Comparison of ENCODE assay signal across 8 cellular contexts in the genomic region with DNA sequence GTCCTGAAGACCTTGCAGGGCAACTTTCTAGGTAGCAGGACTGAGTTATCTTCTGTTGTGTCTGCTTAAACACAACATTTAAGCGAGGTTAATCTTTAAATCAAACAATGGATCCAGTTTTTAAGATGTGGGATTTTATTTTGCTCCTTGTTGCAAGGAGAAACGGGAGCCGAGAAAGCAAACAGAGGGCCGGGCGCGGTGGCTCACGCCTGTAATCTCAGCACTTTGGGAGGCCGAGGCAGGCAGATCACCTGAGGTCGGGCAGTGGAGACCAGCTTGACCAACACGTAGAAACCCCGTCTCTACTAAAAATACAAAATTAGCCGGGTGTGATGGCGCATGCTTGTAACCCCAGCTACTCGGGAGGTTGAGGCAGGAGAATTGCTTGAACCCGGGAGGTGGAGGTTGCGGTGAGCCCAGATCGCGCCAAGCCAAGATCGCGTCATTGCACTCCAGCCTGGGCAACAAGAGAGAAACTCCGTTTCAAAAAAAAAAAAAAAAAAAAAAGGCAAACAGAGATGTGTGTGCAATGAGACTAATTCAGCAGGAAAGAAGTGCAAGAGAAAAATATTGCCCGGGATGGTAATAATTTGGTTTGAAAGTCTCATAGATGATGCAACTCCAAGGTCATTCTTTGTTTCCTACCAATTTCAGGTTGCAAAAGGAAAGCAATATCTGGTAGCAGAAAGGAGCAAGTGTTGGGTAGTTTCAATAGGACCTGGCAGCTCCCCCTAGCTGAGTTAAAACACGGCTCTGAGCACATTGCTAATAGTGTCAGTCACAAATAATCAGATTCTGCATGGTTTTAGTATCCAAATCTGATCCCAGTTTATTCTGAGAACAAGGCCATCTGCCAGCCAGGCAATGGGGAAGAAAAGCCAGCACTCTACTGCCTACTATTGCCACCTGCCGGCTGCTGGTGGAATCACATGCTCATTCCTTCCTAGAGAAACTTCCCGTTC.
A peak's percentile ranks its signal among the peaks of the same experiment; 100 is the strongest.
DNase-seq lines count a peak whose midpoint lies in the region; ATAC-seq and TF ChIP-seq lines count a peak whose summit lies in the region.

No MANE protein-coding gene starts in this region.

- H3K4me3 Mint-ChIP-seq in activated T-cell treated with anti-CD3 and anti-CD28 coated beads, Interleukin-2, amount 50 U/mL, for 4 hours: no peak overlapping the region
- no peak overlapping the region for H3K4me3 Mint-ChIP-seq in nephron progenitor cell
- no peak overlapping the region for H3K4me3 Mint-ChIP-seq in stimulated activated naive CD8-positive, alpha-beta T cell treated with anti-CD3 and anti-CD28 coated beads, Interleukin-15, amount 100 ng/mL, for 72 hours

- H3K4me3 ChIP-seq in BJ (ENCODE audit: low read depth, low read length): no peak overlapping the region
- no peak overlapping the region for H3K4me3 ChIP-seq in PC-3 (ENCODE audit: low read length)
- H3K4me3 ChIP-seq in fibroblast of mammary gland (ENCODE audit: control insufficient read depth, low read depth, low read length): no peak overlapping the region

- H3K9me3 Mint-ChIP-seq in activated T-cell treated with anti-CD3 and anti-CD28 coated beads, Interleukin-2, amount 50 U/mL, for 4 hours: no peaks in the 10 kb centered on the region
- no peaks in the 10 kb centered on the region for H3K9me3 Mint-ChIP-seq in nephron progenitor cell
- no peaks in the 10 kb centered on the region for H3K9me3 Mint-ChIP-seq in stimulated activated naive CD8-positive, alpha-beta T cell treated with anti-CD3 and anti-CD28 coated beads, Interleukin-15, amount 100 ng/mL, for 72 hours

- H3K4me1 Mint-ChIP-seq in activated T-cell treated with anti-CD3 and anti-CD28 coated beads, Interleukin-2, amount 50 U/mL, for 4 hours (ENCODE audit: low read depth): no peaks in the 10 kb centered on the region
- H3K4me1 Mint-ChIP-seq in nephron progenitor cell: peaks cover 44% of the 10 kb centered on the region
- no peaks in the 10 kb centered on the region for H3K4me1 Mint-ChIP-seq in stimulated activated naive CD8-positive, alpha-beta T cell treated with anti-CD3 and anti-CD28 coated beads, Interleukin-15, amount 100 ng/mL, for 72 hours

- H3K9ac ChIP-seq in PC-3 (ENCODE audit: low read length): peak overlapping the region; percentile 29

- H3F3A ChIP-seq in PC-3 (ENCODE audit: low read length, unreplicated experiment): no peaks in the 10 kb centered on the region

- peak overlapping the region; percentile 35 for H3K4me2 ChIP-seq in PC-3 (ENCODE audit: low read length)

- BruUV-seq in PC-3 (replicated peaks; lab: Mats Ljungman, UMichigan): no TSS peak

- H3K4me1 ChIP-seq in PC-3 (ENCODE audit: insufficient read depth, low read length): peaks cover 19% of the 10 kb centered on the region

- no peaks in the 10 kb centered on the region for H3K79me2 ChIP-seq in PC-3 (ENCODE audit: low read length)

- peak; percentile 83 for ATAC-seq in GM19395 (IDR thresholded peaks at IDR 0.05; ENCODE audit: unreplicated experiment)
- peak; percentile 91 for ATAC-seq in PC-3
- peak in 1 of 2 donors; percentile 67 for ATAC-seq in activated T-cell treated with anti-CD3 and anti-CD28 coated beads, Interleukin-2, amount 50 U/mL, for 4 hours
- ATAC-seq in stimulated activated naive CD8-positive, alpha-beta T cell treated with anti-CD3 and anti-CD28 coated beads, Interleukin-15, amount 100 ng/mL, for 72 hours: no peak

- H4K20me1 ChIP-seq in PC-3 (ENCODE audit: low read length): no peaks in the 10 kb centered on the region

- no peak overlapping the region for H3K27ac Mint-ChIP-seq in nephron progenitor cell
- H3K27ac Mint-ChIP-seq in stimulated activated naive CD8-positive, alpha-beta T cell treated with anti-CD3 and anti-CD28 coated beads, Interleukin-15, amount 100 ng/mL, for 72 hours: no peak overlapping the region

- no peaks in the 10 kb centered on the region for H3K27me3 ChIP-seq in BJ (ENCODE audit: control insufficient read depth, insufficient read depth, low read length)
- H3K27me3 ChIP-seq in PC-3 (ENCODE audit: low read length): no peaks in the 10 kb centered on the region

- H3K27me3 Mint-ChIP-seq in activated T-cell treated with anti-CD3 and anti-CD28 coated beads, Interleukin-2, amount 50 U/mL, for 4 hours (ENCODE audit: low read depth): peaks cover 4% of the 10 kb centered on the region
- no peaks in the 10 kb centered on the region for H3K27me3 Mint-ChIP-seq in nephron progenitor cell (ENCODE audit: low read depth, poor library complexity)
- H3K27me3 Mint-ChIP-seq in stimulated activated naive CD8-positive, alpha-beta T cell treated with anti-CD3 and anti-CD28 coated beads, Interleukin-15, amount 100 ng/mL, for 72 hours: peaks cover 37% of the 10 kb centered on the region

- H3K9me2 ChIP-seq in PC-3 (replicated peaks; ENCODE audit: low read length): no peaks in the 10 kb centered on the region

- H3K36me3 ChIP-seq in BJ (ENCODE audit: control insufficient read depth, insufficient read depth, low read length) (no peaks in the 10 kb centered on the region), PC-3 (ENCODE audit: low read depth, low read length) (no peaks in the 10 kb centered on the region)

- CTCF ChIA-PET in BJ (lab: Yijun Ruan, JAX) (interaction anchor here (0.5 to 9.4 kb wide), 40 partner anchors 8 to 357 kb away, joined by 3 to 179 read pairs (median 5); no protein-coding TSS in a partner anchor), PC-3 (lab: Charles Lee) (interaction anchor here (0.5 to 1.9 kb wide), 7 partner anchors 9 to 275 kb away, joined by 3 to 20 read pairs (median 12); no protein-coding TSS in a partner anchor)

- H3K27ac ChIP-seq in PC-3 (ENCODE audit: low read length): peak overlapping the region; percentile 59

- intact Hi-C loops in PC-3 (cut with micrococcal nuclease): loop anchor here (1.0 to 5.0 kb wide), 6 partner anchors 133 to 355 kb away; no protein-coding TSS in a partner anchor

- 0 out of 2 replicates have a peak overlapping the region, but pooled peaks have one; percentile 28 for H2AFZ ChIP-seq in PC-3 (ENCODE audit: low read length)

- H3K36me3 Mint-ChIP-seq in activated T-cell treated with anti-CD3 and anti-CD28 coated beads, Interleukin-2, amount 50 U/mL, for 4 hours (ENCODE audit: insufficient read depth): no peaks in the 10 kb centered on the region
- H3K36me3 Mint-ChIP-seq in nephron progenitor cell (ENCODE audit: low read depth): no peaks in the 10 kb centered on the region

- H3K9me3 ChIP-seq in PC-3 (ENCODE audit: low read length): no peaks in the 10 kb centered on the region

- DNase-seq in BJ (ENCODE audit: low read depth): peak; percentile 59
- peak; percentile 20 for DNase-seq in KG1 (lab: John Stamatoyannopoulos, UW)
- DNase-seq in PC-3: peak; percentile 90
- DNase-seq in activated T-cell treated with anti-CD3 and anti-CD28 coated beads, Interleukin-2, amount 50 U/mL, for 4 hours: peak; percentile 74
- peak; percentile 94 for DNase-seq in fibroblast of mammary gland (ENCODE audit: low read depth)
- peak; percentile 87 for DNase-seq in nephron progenitor cell
- peak; percentile 60 to 63 for DNase-seq in stimulated activated naive CD8-positive, alpha-beta T cell treated with anti-CD3 and anti-CD28 coated beads, Interleukin-15, amount 100 ng/mL, for 72 hours

- TF ChIP-seq CTCF in BJ (IDR thresholded peaks at IDR 0.05; ENCODE audit: insufficient read depth, low read depth, low read length) (peak; percentile 91), PC-3 (conservative IDR thresholded peaks at IDR 0.05; ENCODE audit: low read depth, low read length) (peak; percentile 93), fibroblast of mammary gland (conservative IDR thresholded peaks at IDR 0.05; ENCODE audit: control insufficient read depth, insufficient read depth, low read depth, low read length) (peak; percentile 97), nephron progenitor cell (IDR thresholded peaks at IDR 0.05) (peak; percentile 98)

- POLR2A ChIA-PET in BJ (lab: Charles Lee) (interaction anchor here (0.6 to 0.7 kb wide), 2 partner anchors 192 to 1054 kb away, joined by 3 read pairs; no protein-coding TSS in a partner anchor), PC-3 (lab: Charles Lee; ENCODE audit: unreplicated experiment) (no interaction called here)

Comparison
In these comparisons a context has a peak if more than half of its experiments do, and no peak if none do; other contexts are left out.
1. DNase-seq: peak in every context shown above with its lines; median percentile 94 in fibroblast of mammary gland; 90 in PC-3; 87 in nephron progenitor cell; 74 in activated T-cell treated with anti-CD3 and anti-CD28 coated beads, Interleukin-2, amount 50 U/mL, for 4 hours; 62 in stimulated activated naive CD8-positive, alpha-beta T cell treated with anti-CD3 and anti-CD28 coated beads, Interleukin-15, amount 100 ng/mL, for 72 hours; 59 in BJ; 20 in KG1.